ENCODE assay signal across 21 cellular contexts in genomic region chr21:30979054-30979453, GRCh38. TPM values are rescaled to one million over a fixed set of nuclear protein-coding genes. Genes with fewer than 3 reads are reported as not detected.
DNase-seq lines count a peak whose midpoint lies in the region; ATAC-seq and TF ChIP-seq lines count a peak whose summit lies in the region.
"Had no signal": no experiment of that assay in that cellular context is flagged by ENCODE, and none has a peak within 500 bp of the region (broad histone marks: within the 10 kb centered on the region; RNA-seq: fewer than 3 reads in every experiment).

No MANE protein-coding gene starts in this region.

- DNase-seq in stimulated activated naive CD8-positive, alpha-beta T cell treated with anti-CD3 and anti-CD28 coated beads, Interleukin-15, amount 100 ng/mL, for 72 hours = peak in 1 of 2 donors; percentile 2
- no peak for DNase-seq in stimulated activated naive CD8-positive, alpha-beta T cell treated with anti-CD3 and anti-CD28 coated beads, Interleukin-15, Interleukin-2, amounts not matched to agents 100 U/mL and 50 U/mL, for 24 hours
- DNase-seq in activated CD8-positive, alpha-beta T cell treated with anti-CD3 and anti-CD28 coated beads for 36 hours = peak; percentile 11
- DNase-seq in NCI-H187 (lab: John Stamatoyannopoulos, UW) (no peak), type B pancreatic cell (ENCODE audit: extremely low spot score, unreplicated experiment) (no peak), LoVo (ENCODE audit: low spot score) (no peak)
- DNase-seq: activated CD8-positive, alpha-beta memory T cell treated with anti-CD3 and anti-CD28 coated beads for 24 hours; effector CD4-positive, alpha-beta T cell; NCI-H1105; nucleus accumbens; SHP77; sigmoid colon; stimulated activated CD4-positive, alpha-beta T cell treated with anti-CD3 and anti-CD28 coated beads, Interleukin-2, amount 100 ng/mL, for 24 hours had no signal

- POLR2A ChIA-PET in activated CD8-positive, alpha-beta T cell treated with anti-CD3 and anti-CD28 coated beads for 36 hours (lab: Charles Lee) = interaction anchor here (1.2 kb wide), 1 partner anchor 197 kb away, joined by 3 read pairs; no protein-coding TSS in a partner anchor

- no peaks in the 10 kb centered on the region for H3K36me3 Mint-ChIP-seq in activated CD8-positive, alpha-beta T cell treated with anti-CD3 and anti-CD28 coated beads for 36 hours (ENCODE audit: low read depth)
- no peaks in the 10 kb centered on the region for H3K36me3 Mint-ChIP-seq in type B pancreatic cell
- H3K36me3 Mint-ChIP-seq: mesothelial cell of epicardium had no signal

- intact Hi-C loops in activated CD8-positive, alpha-beta T cell treated with anti-CD3 and anti-CD28 coated beads for 36 hours (cut with micrococcal nuclease) = no loop called here

- peak overlapping the region; percentile 62 to 72 for H3K4me3 Mint-ChIP-seq in stimulated activated naive CD8-positive, alpha-beta T cell treated with anti-CD3 and anti-CD28 coated beads, Interleukin-15, amount 100 ng/mL, for 72 hours
- H3K4me3 Mint-ChIP-seq in activated CD8-positive, alpha-beta T cell treated with anti-CD3 and anti-CD28 coated beads for 36 hours = no peak overlapping the region
- no peak overlapping the region for H3K4me3 Mint-ChIP-seq in type B pancreatic cell
- H3K4me3 Mint-ChIP-seq: mesothelial cell of epicardium had no signal

- no peak for TF ChIP-seq CTCF in activated CD8-positive, alpha-beta T cell treated with anti-CD3 and anti-CD28 coated beads for 36 hours (IDR thresholded peaks at IDR 0.05)
- TF ChIP-seq CTCF in type B pancreatic cell (conservative IDR thresholded peaks at IDR 0.05) = no peak

- ATAC-seq in stimulated activated naive CD8-positive, alpha-beta T cell treated with anti-CD3 and anti-CD28 coated beads, Interleukin-15, amount 100 ng/mL, for 72 hours = peak; percentile 61
- ATAC-seq in stimulated activated naive CD8-positive, alpha-beta T cell treated with anti-CD3 and anti-CD28 coated beads, Interleukin-15, Interleukin-2, amounts not matched to agents 100 U/mL and 50 U/mL, for 24 hours = no peak
- ATAC-seq in GM19395 (IDR thresholded peaks at IDR 0.05; ENCODE audit: unreplicated experiment) = peak; percentile 61
- peak; percentile 67 for ATAC-seq in activated CD8-positive, alpha-beta T cell treated with anti-CD3 and anti-CD28 coated beads for 36 hours
- ATAC-seq in GM18511 (IDR thresholded peaks at IDR 0.05; ENCODE audit: unreplicated experiment) = no peak
- ATAC-seq: activated naive CD4-positive, alpha-beta T cell treated with anti-CD3 and anti-CD28 coated beads, Interleukin-2, amount 50 U/mL, for 72 hours had no signal

- CTCF ChIA-PET in activated CD8-positive, alpha-beta T cell treated with anti-CD3 and anti-CD28 coated beads for 36 hours (lab: Charles Lee) = no interaction called here

- H3K27me3 Mint-ChIP-seq in stimulated activated naive CD8-positive, alpha-beta T cell treated with anti-CD3 and anti-CD28 coated beads, Interleukin-15, amount 100 ng/mL, for 72 hours = no peaks in the 10 kb centered on the region
- H3K27me3 Mint-ChIP-seq in activated CD8-positive, alpha-beta T cell treated with anti-CD3 and anti-CD28 coated beads for 36 hours = no peaks in the 10 kb centered on the region
- no peaks in the 10 kb centered on the region for H3K27me3 Mint-ChIP-seq in type B pancreatic cell

- H3K27ac Mint-ChIP-seq in stimulated activated naive CD8-positive, alpha-beta T cell treated with anti-CD3 and anti-CD28 coated beads, Interleukin-15, amount 100 ng/mL, for 72 hours = peak overlapping the region; percentile 89
- peak overlapping the region; percentile 27 for H3K27ac Mint-ChIP-seq in activated CD8-positive, alpha-beta T cell treated with anti-CD3 and anti-CD28 coated beads for 36 hours
- no peak overlapping the region for H3K27ac Mint-ChIP-seq in type B pancreatic cell
- H3K27ac Mint-ChIP-seq: mesothelial cell of epicardium had no signal

- H3K4me1 Mint-ChIP-seq in stimulated activated naive CD8-positive, alpha-beta T cell treated with anti-CD3 and anti-CD28 coated beads, Interleukin-15, amount 100 ng/mL, for 72 hours = peaks cover 12% of the 10 kb centered on the region
- H3K4me1 Mint-ChIP-seq in activated CD8-positive, alpha-beta T cell treated with anti-CD3 and anti-CD28 coated beads for 36 hours (ENCODE audit: low read depth) = peaks cover 14% of the 10 kb centered on the region
- H3K4me1 Mint-ChIP-seq in type B pancreatic cell (ENCODE audit: unreplicated experiment) = peaks cover 11% of the 10 kb centered on the region

- peaks cover 8 to 9% of the 10 kb centered on the region in 2 donors for H3K9me3 Mint-ChIP-seq in stimulated activated naive CD8-positive, alpha-beta T cell treated with anti-CD3 and anti-CD28 coated beads, Interleukin-15, amount 100 ng/mL, for 72 hours
- no peaks in the 10 kb centered on the region for H3K9me3 Mint-ChIP-seq in activated CD8-positive, alpha-beta T cell treated with anti-CD3 and anti-CD28 coated beads for 36 hours
- H3K9me3 Mint-ChIP-seq in type B pancreatic cell = peaks cover 7% of the 10 kb centered on the region
- H3K9me3 Mint-ChIP-seq: activated naive CD4-positive, alpha-beta T cell treated with anti-CD3 and anti-CD28 coated beads, Interleukin-2, amount 50 U/mL, for 72 hours; mesothelial cell of epicardium had no signal

RNA-seq across cellular contexts. Expression of gene KRTAP19-8, which starts 59.2 kb away (rescaled TPM):
- not detected for total RNA-seq in activated CD8-positive, alpha-beta T cell treated with anti-CD3 and anti-CD28 coated beads for 36 hours
- not detected in 2 replicates for total RNA-seq in type B pancreatic cell (ENCODE audit: low replicate concordance)
- total RNA-seq: activated naive CD4-positive, alpha-beta T cell treated with anti-CD3 and anti-CD28 coated beads, Interleukin-2, amount 50 U/mL, for 72 hours; fibroblast of lung; hepatocyte; kidney epithelial cell; mesothelial cell of epicardium; sigmoid colon; thoracic aorta had no signal

Comparison
In these comparisons a context has a peak if more than half of its experiments do, and no peak if none do; other contexts are left out.
1. ATAC-seq: peak in stimulated activated naive CD8-positive, alpha-beta T cell treated with anti-CD3 and anti-CD28 coated beads, Interleukin-15, amount 100 ng/mL, for 72 hours (single experiment), GM19395 (single experiment) and activated CD8-positive, alpha-beta T cell treated with anti-CD3 and anti-CD28 coated beads for 36 hours (single experiment); none in stimulated activated naive CD8-positive, alpha-beta T cell treated with anti-CD3 and anti-CD28 coated beads, Interleukin-15, Interleukin-2, amounts not matched to agents 100 U/mL and 50 U/mL, for 24 hours (single experiment) and GM18511 (single experiment).
2. H3K4me3 Mint-ChIP-seq: peak in stimulated activated naive CD8-positive, alpha-beta T cell treated with anti-CD3 and anti-CD28 coated beads, Interleukin-15, amount 100 ng/mL, for 72 hours (2 of 2); none in activated CD8-positive, alpha-beta T cell treated with anti-CD3 and anti-CD28 coated beads for 36 hours (single experiment) and type B pancreatic cell (single experiment).